In the genomic region with DNA sequence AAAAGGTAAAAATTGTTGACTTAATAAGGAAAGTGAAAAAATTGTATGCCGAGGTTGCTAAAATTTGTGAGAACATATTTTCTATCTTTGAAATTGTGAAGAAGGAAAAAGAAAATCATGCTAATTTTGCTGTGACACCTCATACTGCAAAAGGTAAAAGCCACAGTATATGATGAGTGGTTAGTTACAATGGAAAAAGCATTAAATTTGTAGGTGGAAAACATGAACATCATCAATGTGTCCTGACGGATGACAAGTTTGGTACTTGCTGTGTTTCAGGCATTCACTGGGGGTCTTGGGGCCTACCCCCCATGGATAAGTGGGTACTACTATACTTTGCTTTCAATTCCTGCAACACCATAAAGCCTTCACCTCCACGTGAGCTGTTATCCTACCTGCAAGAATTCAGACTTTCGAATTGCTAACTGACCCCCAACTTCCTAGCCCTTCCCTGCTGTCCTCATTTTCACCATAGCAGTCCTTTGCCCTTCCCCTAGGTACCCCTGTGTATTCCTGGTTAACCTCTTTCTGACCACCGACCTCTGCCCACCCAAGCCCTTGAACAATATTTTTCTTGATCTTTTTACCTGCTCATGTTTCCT, we compare ENCODE assay signal across 11 cellular contexts.
DNase-seq lines count a peak whose midpoint lies in the region; TF ChIP-seq lines count a peak whose summit lies in the region.
"Had no signal": no experiment of that assay in that cellular context is flagged by ENCODE, and none has a peak within 500 bp of the region (broad histone marks: within the 10 kb centered on the region; RNA-seq: fewer than 3 reads in every experiment).

No MANE protein-coding gene starts in this region.

- no peak overlapping the region for H4K91ac ChIP-seq in trophoblast cell (ENCODE audit: low read depth, low read length)

- H3K9me3 Mint-ChIP-seq in CD8-positive, alpha-beta memory T cell, result no peaks in the 10 kb centered on the region
- H3K9me3 Mint-ChIP-seq in activated naive CD4-positive, alpha-beta T cell treated with anti-CD3 and anti-CD28 coated beads, Interleukin-2, amount 50 U/mL, for 24 hours, result no peaks in the 10 kb centered on the region

- H3K4ac ChIP-seq in trophoblast cell (ENCODE audit: low read depth, low read length), result peak overlapping the region; percentile 2

- peaks cover 0 to 2% (median 0%) of the 10 kb centered on the region in 3 donors for H3K36me3 Mint-ChIP-seq in CD8-positive, alpha-beta memory T cell
- peaks cover 9% of the 10 kb centered on the region for H3K36me3 Mint-ChIP-seq in activated naive CD4-positive, alpha-beta T cell treated with anti-CD3 and anti-CD28 coated beads, Interleukin-2, amount 50 U/mL, for 24 hours

- DNase-seq in CD8-positive, alpha-beta memory T cell, result peak in 1 of 5 donors; percentile 27
- DNase-seq in HL-60 (ENCODE audit: low read depth in 1 of 2, low spot score in 1 of 2), result no peak
- DNase-seq in trophoblast cell, result no peak
- DNase-seq in Ammon's horn (ENCODE audit: low spot score), result no peak
- no peak for DNase-seq in stimulated activated naive CD4-positive, alpha-beta T cell treated with Interleukin-2 at 50 U/mL for 16 hours (lab: John Stamatoyannopoulos, UW)
- DNase-seq in lower leg skin (ENCODE audit: low spot score in 2 of 2), result no peak
- DNase-seq: DMS153, NCI-H526, right cardiac atrium had no signal

- H2BK5ac ChIP-seq in trophoblast cell (ENCODE audit: low read depth, low read length, poor library complexity), result no peak overlapping the region

- H3K4me1 ChIP-seq in CD8-positive, alpha-beta memory T cell (ENCODE audit: insufficient read depth, low read length), result peaks cover 81% of the 10 kb centered on the region
- H3K4me1 ChIP-seq in trophoblast cell (ENCODE audit: control insufficient read depth in 1 of 2, insufficient read depth in 2 of 2, low read length in 2 of 2), result peaks cover 0 to 9% of the 10 kb centered on the region in 2 experiments

- peak overlapping the region; percentile 47 for H3K4me3 ChIP-seq in CD8-positive, alpha-beta memory T cell (ENCODE audit: low read length)
- H3K4me3 ChIP-seq in HL-60 (replicated peaks; ENCODE audit: insufficient read depth, low read length) (no peak overlapping the region), trophoblast cell (ENCODE audit: low read depth, low read length) (no peak overlapping the region), lower leg skin (ENCODE audit: low read depth, poor library complexity, severe bottlenecking) (no peak overlapping the region)

- H3K18ac ChIP-seq in trophoblast cell (ENCODE audit: low read length), result no peak overlapping the region

- H3K4me3 Mint-ChIP-seq in CD8-positive, alpha-beta memory T cell, result peak overlapping the region; percentile 57 to 92 (median 77)
- peak overlapping the region; percentile 85 for H3K4me3 Mint-ChIP-seq in activated naive CD4-positive, alpha-beta T cell treated with anti-CD3 and anti-CD28 coated beads, Interleukin-2, amount 50 U/mL, for 24 hours

- no peak overlapping the region for H2AFZ ChIP-seq in trophoblast cell (ENCODE audit: insufficient read depth, low read length, poor library complexity)

- intact Hi-C loops in lower leg skin (cut with DNase I; ENCODE audit: low total_unique reads), result no loop called here

- no peak overlapping the region for H3K23ac ChIP-seq in trophoblast cell (ENCODE audit: low read length)

- no peak overlapping the region for H3K9ac ChIP-seq in trophoblast cell (ENCODE audit: low read length)

- peak overlapping the region; percentile 68 to 97 (median 90) for H3K27ac Mint-ChIP-seq in CD8-positive, alpha-beta memory T cell
- H3K27ac Mint-ChIP-seq in activated naive CD4-positive, alpha-beta T cell treated with anti-CD3 and anti-CD28 coated beads, Interleukin-2, amount 50 U/mL, for 24 hours, result peak overlapping the region; percentile 99

- peaks cover 6% of the 10 kb centered on the region for H3K79me2 ChIP-seq in trophoblast cell (ENCODE audit: control insufficient read depth, insufficient read depth, low read length, poor library complexity)

- no peak overlapping the region for H2AK5ac ChIP-seq in trophoblast cell (ENCODE audit: low read length)

- no peaks in the 10 kb centered on the region for H3K27me3 ChIP-seq in CD8-positive, alpha-beta memory T cell (ENCODE audit: insufficient read depth, low read length, poor library complexity, severe bottlenecking)
- H3K27me3 ChIP-seq in HL-60 (ENCODE audit: insufficient read depth, poor library complexity, severe bottlenecking) (no peaks in the 10 kb centered on the region), trophoblast cell (ENCODE audit: insufficient read depth, low read length) (no peaks in the 10 kb centered on the region)
- H3K27me3 ChIP-seq: brain microvascular endothelial cell had no signal

- H3K4me2 ChIP-seq in trophoblast cell (ENCODE audit: low read length), result no peak overlapping the region

- no peaks in the 10 kb centered on the region for H3K9me3 ChIP-seq in CD8-positive, alpha-beta memory T cell (ENCODE audit: low read length)
- no peaks in the 10 kb centered on the region for H3K9me3 ChIP-seq in trophoblast cell (ENCODE audit: insufficient read depth, low read depth, low read length)

- CTCF ChIA-PET in CD8-positive, alpha-beta memory T cell (lab: Charles Lee), result interaction anchor here (0.6 to 3.3 kb wide), 13 partner anchors 8 to 171 kb away, joined by 3 to 20 read pairs (median 3); partner anchors contain the start of genes RAB7A and RPN1

- no peak for TF ChIP-seq POLR2A in lower leg skin (IDR thresholded peaks at IDR 0.05)

- H3K27ac ChIP-seq in CD8-positive, alpha-beta memory T cell (ENCODE audit: low read depth, low read length), result peak overlapping the region; percentile 27
- peak overlapping the region; percentile 64 for H3K27ac ChIP-seq in HL-60 (replicated peaks)
- no peak overlapping the region for H3K27ac ChIP-seq in trophoblast cell (ENCODE audit: low read depth, low read length)

- H2BK12ac ChIP-seq in trophoblast cell (ENCODE audit: low read length), result no peak overlapping the region

- H2BK120ac ChIP-seq in trophoblast cell (ENCODE audit: insufficient read depth, low read length, poor library complexity), result no peak overlapping the region

- no peaks in the 10 kb centered on the region for H3K36me3 ChIP-seq in CD8-positive, alpha-beta memory T cell (ENCODE audit: insufficient read depth, low read length)
- H3K36me3 ChIP-seq in trophoblast cell (ENCODE audit: control insufficient read depth in 1 of 2, insufficient read depth in 2 of 2, low read length in 2 of 2), result peaks cover 0 to 4% of the 10 kb centered on the region in 2 experiments
- H3K36me3 ChIP-seq: brain microvascular endothelial cell had no signal

- no peak overlapping the region for H3K14ac ChIP-seq in trophoblast cell (ENCODE audit: low read length)

- H3K79me1 ChIP-seq in trophoblast cell (ENCODE audit: low read length), result no peaks in the 10 kb centered on the region

- TF ChIP-seq CTCF in HL-60 (IDR thresholded peaks at IDR 0.05; ENCODE audit: insufficient read depth, low read length), result no peak
- no peak for TF ChIP-seq CTCF in lower leg skin (IDR thresholded peaks at IDR 0.05)

- H4K12ac ChIP-seq in trophoblast cell (ENCODE audit: low read depth, low read length), result no peak overlapping the region

- WGBS in trophoblast cell (ENCODE audit: extremely low coverage, insufficient coverage, insufficient read length), result no CpG with 5 or more reads among the region's 5 CpGs
- WGBS in lower leg skin, 2 donors, result 86 to 93% methylated on average over 5 of the region's 5 CpGs

- peaks cover 67 to 85% (median 81%) of the 10 kb centered on the region in 3 donors for H3K4me1 Mint-ChIP-seq in CD8-positive, alpha-beta memory T cell
- peaks cover 90% of the 10 kb centered on the region for H3K4me1 Mint-ChIP-seq in activated naive CD4-positive, alpha-beta T cell treated with anti-CD3 and anti-CD28 coated beads, Interleukin-2, amount 50 U/mL, for 24 hours

- H4K8ac ChIP-seq in trophoblast cell (ENCODE audit: low read depth, low read length), result no peak overlapping the region

- H3K27me3 Mint-ChIP-seq in CD8-positive, alpha-beta memory T cell, result no peaks in the 10 kb centered on the region
- H3K27me3 Mint-ChIP-seq in activated naive CD4-positive, alpha-beta T cell treated with anti-CD3 and anti-CD28 coated beads, Interleukin-2, amount 50 U/mL, for 24 hours, result no peaks in the 10 kb centered on the region

- POLR2A ChIA-PET in CD8-positive, alpha-beta memory T cell (lab: Charles Lee), result interaction anchor here (0.6 to 1.8 kb wide), 4 partner anchors 16 to 134 kb away, joined by 3 to 12 read pairs (median 5); partner anchors contain the start of gene ACAD9
